Comparison of ENCODE assay signal across 8 cellular contexts in the genomic region with DNA sequence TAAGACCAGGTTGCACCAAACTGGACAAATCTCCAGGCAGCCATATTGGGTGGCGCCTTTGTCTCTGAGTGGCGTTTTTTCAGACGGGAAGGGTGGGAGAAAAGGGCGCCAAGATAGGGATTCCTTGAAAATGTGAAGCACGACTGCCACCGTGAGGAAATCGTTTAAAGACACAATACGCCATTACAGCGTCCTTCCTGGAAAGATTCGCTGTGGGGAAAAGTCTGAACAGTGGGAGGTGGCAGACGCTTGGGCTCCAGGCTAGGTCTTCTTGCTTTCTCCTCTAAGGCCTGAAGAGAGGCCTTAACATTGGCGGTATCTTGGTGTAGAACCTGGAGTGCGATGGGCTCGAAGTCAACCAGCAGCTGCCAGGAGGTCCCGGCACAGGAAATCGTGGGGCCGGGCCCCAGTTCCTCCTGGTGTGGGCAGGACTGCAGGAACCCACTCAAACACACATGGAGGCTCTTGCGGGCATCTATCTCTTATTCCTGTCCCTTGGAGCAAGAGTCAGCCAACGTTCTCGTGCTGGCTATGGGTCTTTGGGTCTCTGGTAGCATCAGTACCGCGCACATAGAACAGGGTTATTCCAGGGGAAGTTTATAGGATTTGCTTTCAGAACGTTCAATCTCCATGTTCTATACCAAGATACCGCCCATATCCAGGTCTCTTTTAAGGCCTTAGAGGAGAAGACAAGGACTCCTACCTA.
DNase-seq lines count a peak whose midpoint lies in the region; TF ChIP-seq lines count a peak whose summit lies in the region.

No MANE protein-coding gene starts in this region.

- TF ChIP-seq POLR2A in stomach (IDR thresholded peaks at IDR 0.05), result no peak

- TF ChIP-seq EP300 in stomach (IDR thresholded peaks at IDR 0.05), result no peak

- peak overlapping the region in 3 of 5 donors; percentile 61 to 83 (median 80) for H3K27ac ChIP-seq in stomach

- TF ChIP-seq CTCF in stomach (IDR thresholded peaks at IDR 0.05), result no peak

- no peaks in the 10 kb centered on the region for H3K36me3 ChIP-seq in stomach

- H3K4me1 ChIP-seq in stomach, result peaks cover 0 to 9% (median 3%) of the 10 kb centered on the region in 4 donors

- H3K27me3 ChIP-seq in stomach, result no peaks in the 10 kb centered on the region

- 41 to 93% (median 88%) methylated on average over 15 to 24 of the region's 24 CpGs for WGBS in stomach, 5 donors

- H3K9me3 ChIP-seq in stomach, result no peaks in the 10 kb centered on the region

- DNase-seq in NCI-H2081 (lab: John Stamatoyannopoulos, UW) (peak; percentile 58 to 60), NCI-H2081 treated with DMSO at 0.1 percent for 48 hours (lab: John Stamatoyannopoulos, UW) (no peak), NCI-H1930 (lab: John Stamatoyannopoulos, UW) (peak; percentile 77 to 79), dedifferentiated amniotic fluid mesenchymal stem cell (ENCODE audit: extremely low spot score) (peak; percentile 73), stomach (peak; percentile 84), iPS-NIHi7 (ENCODE audit: extremely low spot score) (no peak), NCI-H2227 treated with DMSO at 0.1 percent for 48 hours (lab: John Stamatoyannopoulos, UW) (no peak)
- DNase-seq in activated naive CD4-positive, alpha-beta T cell treated with Interleukin-2 at 50 U/mL for 16 hours, result no peak

- intact Hi-C loops in stomach (cut with DNase I; ENCODE audit: low total_unique reads), result no loop called here

- peak overlapping the region in 2 of 4 donors; percentile 48 to 60 for H3K4me3 ChIP-seq in stomach

Comparison
In these comparisons a context has a peak if more than half of its experiments do, and no peak if none do; other contexts are left out.
1. DNase-seq: peak in NCI-H2081 (2 of 2), NCI-H1930 (2 of 2), dedifferentiated amniotic fluid mesenchymal stem cell (single experiment) and stomach (single experiment); none in NCI-H2081 treated with DMSO at 0.1 percent for 48 hours (single experiment), activated naive CD4-positive, alpha-beta T cell treated with Interleukin-2 at 50 U/mL for 16 hours (single experiment), iPS-NIHi7 (single experiment) and NCI-H2227 treated with DMSO at 0.1 percent for 48 hours (single experiment).